8 cellular contexts compared by ENCODE assay signal in the genomic region with DNA sequence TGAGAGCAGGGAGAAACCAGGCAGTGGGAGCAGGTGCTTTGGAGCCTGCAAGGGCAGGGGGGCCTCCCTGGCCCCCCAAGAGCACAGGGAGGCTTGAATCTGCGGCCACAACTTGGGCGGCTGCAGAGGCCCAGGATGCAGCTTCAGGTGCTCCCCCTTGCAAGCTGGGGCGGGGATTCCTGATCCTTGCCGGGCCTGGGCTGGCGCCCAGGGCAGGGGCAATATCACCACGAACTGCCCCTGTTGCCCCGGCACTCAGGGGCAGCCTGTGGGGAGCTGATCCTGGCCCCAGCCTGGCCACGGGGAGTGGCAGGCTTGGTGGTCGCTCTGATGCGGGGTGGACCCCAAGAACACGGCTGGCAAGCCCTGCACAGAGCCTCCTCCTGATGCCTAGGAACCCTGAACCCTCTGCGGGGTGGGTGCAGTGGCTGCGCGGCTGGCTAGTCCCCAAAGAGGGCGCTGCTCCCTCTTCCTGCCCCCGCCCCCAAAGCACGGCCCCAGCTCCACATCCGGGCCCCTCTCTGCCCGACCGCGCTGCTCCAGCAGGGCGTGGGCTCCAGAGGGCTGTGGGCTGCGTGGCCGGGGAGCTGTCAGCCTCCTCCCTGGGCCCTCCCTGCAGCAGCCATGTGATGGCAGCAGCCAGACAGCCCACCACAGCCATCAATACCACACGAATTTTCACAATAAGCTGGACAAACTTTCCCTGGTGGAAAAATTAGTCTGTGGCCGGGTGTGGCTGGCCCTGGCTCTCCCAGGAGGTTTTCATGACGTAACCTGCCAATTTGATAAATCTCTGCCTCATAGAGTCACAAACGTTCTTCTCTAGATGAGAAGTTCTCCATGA. TPM values are rescaled to one million over a fixed set of nuclear protein-coding genes. Genes with fewer than 3 reads are reported as not detected.
DNase-seq lines count a peak whose midpoint lies in the region; ATAC-seq lines count a peak whose summit lies in the region.

No MANE protein-coding gene starts in this region.

- no peaks in the 10 kb centered on the region for H3K36me3 Mint-ChIP-seq in CD4-positive, alpha-beta memory T cell

- H3K27me3 ChIP-seq in CD4-positive, alpha-beta memory T cell (ENCODE audit: insufficient read depth, low read length), result no peaks in the 10 kb centered on the region

- peaks cover 23% of the 10 kb centered on the region for H3K4me1 ChIP-seq in CD4-positive, alpha-beta memory T cell (ENCODE audit: insufficient read depth, low read length)

- H3K9me3 Mint-ChIP-seq in CD4-positive, alpha-beta memory T cell, result peaks cover 0 to 4% (median 1%) of the 10 kb centered on the region in 8 donors

- no peaks in the 10 kb centered on the region for H3K36me3 ChIP-seq in CD4-positive, alpha-beta memory T cell (ENCODE audit: insufficient read depth, low read length)

- ATAC-seq in HG02885 (IDR thresholded peaks at IDR 0.05; ENCODE audit: poor library complexity, unreplicated experiment) (peak; percentile 57), left ventricle myocardium superior (peak; percentile 47), GM18867 (IDR thresholded peaks at IDR 0.05; ENCODE audit: unreplicated experiment) (no peak), GM18858 (IDR thresholded peaks at IDR 0.05; ENCODE audit: unreplicated experiment) (no peak)

- H3K9me3 ChIP-seq in CD4-positive, alpha-beta memory T cell (ENCODE audit: control insufficient read depth in 1 of 2, low read length in 2 of 2), result no peaks in the 10 kb centered on the region

- peaks cover 0 to under 1% of the 10 kb centered on the region in 2 donors for H3K27me3 Mint-ChIP-seq in CD4-positive, alpha-beta memory T cell

- intact Hi-C loops in CD4-positive, alpha-beta memory T cell (cut with micrococcal nuclease), result loop anchor here (1.0 kb wide), 1 partner anchor 310 kb away; no protein-coding TSS in a partner anchor
- intact Hi-C loops in left ventricle myocardium superior (cut with micrococcal nuclease), result no loop called here

- peak; percentile 50 to 61 (median 59) for DNase-seq in CD4-positive, alpha-beta memory T cell
- peak; percentile 26 to 37 for DNase-seq in activated CD4-positive, alpha-beta T cell treated with anti-CD3 and anti-CD28 coated beads, Interleukin-2, amount 50 U/mL, for 4 hours
- DNase-seq in left ventricle myocardium superior (peak; percentile 42), COR-L47 (lab: John Stamatoyannopoulos, UW) (no peak)
- peak; percentile 20 to 46 for DNase-seq in stimulated activated CD8-positive, alpha-beta memory T cell treated with anti-CD3 and anti-CD28 coated beads, Interleukin-2, amount 100 ng/mL, for 1 hour (ENCODE audit: low read depth in 2 of 2)

- peak overlapping the region in 5 of 8 donors; percentile 6 to 52 (median 33) for H3K4me3 Mint-ChIP-seq in CD4-positive, alpha-beta memory T cell

- H3K4me3 ChIP-seq in CD4-positive, alpha-beta memory T cell (ENCODE audit: low read length in 2 of 2), result peak overlapping the region in 1 of 2 donors; percentile 14

- CTCF ChIA-PET in CD4-positive, alpha-beta memory T cell (lab: Charles Lee; ENCODE audit: partially characterized antibody), result interaction anchor here (0.7 to 1.6 kb wide), 4 partner anchors 16 to 79 kb away, joined by 3 to 12 read pairs (median 3); no protein-coding TSS in a partner anchor

- peaks cover 4 to 13% (median 5%) of the 10 kb centered on the region in 4 donors for H3K4me1 Mint-ChIP-seq in CD4-positive, alpha-beta memory T cell

- H3K27ac ChIP-seq in CD4-positive, alpha-beta memory T cell (ENCODE audit: low read depth, low read length), result no peak overlapping the region

- no peak overlapping the region for H3K27ac Mint-ChIP-seq in CD4-positive, alpha-beta memory T cell

- POLR2A ChIA-PET in CD4-positive, alpha-beta memory T cell (lab: Charles Lee; ENCODE audit: partially characterized antibody), result interaction anchor here (0.6 to 1.7 kb wide), 5 partner anchors 17 to 186 kb away, joined by 3 to 7 read pairs (median 3); partner anchors contain the start of gene TNFSF9

RNA-seq across cellular contexts. Expression of gene TNFSF9, which starts 21.0 kb away (rescaled TPM):
- under 1 TPM; 0.64 to 0.99 TPM for total RNA-seq in CD4-positive, alpha-beta memory T cell
- polyA plus RNA-seq in CD4-positive, alpha-beta memory T cell, result 1 to 10 TPM in 1 of 2 donors, under 1 TPM in 1; 0.29 to 3.3 TPM
- total RNA-seq in left ventricle myocardium superior, result 1.0 TPM

RNA-seq across cellular contexts. Expression of gene CD70, which starts 39.1 kb away (rescaled TPM):
- total RNA-seq in CD4-positive, alpha-beta memory T cell, result 1 to 10 TPM; 1.9 to 3.0 TPM
- 1 to 10 TPM; 1.8 to 1.9 TPM for polyA plus RNA-seq in CD4-positive, alpha-beta memory T cell
- not detected for total RNA-seq in left ventricle myocardium superior

RNA-seq across cellular contexts. Expression of gene TUBB4A, which starts 49.7 kb away (rescaled TPM):
- total RNA-seq in CD4-positive, alpha-beta memory T cell, result 1 to 10 TPM; 3.9 to 4.7 TPM
- 1 to 10 TPM; 1.5 to 1.9 TPM for polyA plus RNA-seq in CD4-positive, alpha-beta memory T cell
- total RNA-seq in left ventricle myocardium superior, result 2.8 TPM

Comparison
In these comparisons a context has a peak if more than half of its experiments do, and no peak if none do; other contexts are left out.
1. ATAC-seq: peak in HG02885 (single experiment) and left ventricle myocardium superior (single experiment); none in GM18867 (single experiment) and GM18858 (single experiment).